Comparison of ENCODE assay signal across 1 cellular context in the genomic region with DNA sequence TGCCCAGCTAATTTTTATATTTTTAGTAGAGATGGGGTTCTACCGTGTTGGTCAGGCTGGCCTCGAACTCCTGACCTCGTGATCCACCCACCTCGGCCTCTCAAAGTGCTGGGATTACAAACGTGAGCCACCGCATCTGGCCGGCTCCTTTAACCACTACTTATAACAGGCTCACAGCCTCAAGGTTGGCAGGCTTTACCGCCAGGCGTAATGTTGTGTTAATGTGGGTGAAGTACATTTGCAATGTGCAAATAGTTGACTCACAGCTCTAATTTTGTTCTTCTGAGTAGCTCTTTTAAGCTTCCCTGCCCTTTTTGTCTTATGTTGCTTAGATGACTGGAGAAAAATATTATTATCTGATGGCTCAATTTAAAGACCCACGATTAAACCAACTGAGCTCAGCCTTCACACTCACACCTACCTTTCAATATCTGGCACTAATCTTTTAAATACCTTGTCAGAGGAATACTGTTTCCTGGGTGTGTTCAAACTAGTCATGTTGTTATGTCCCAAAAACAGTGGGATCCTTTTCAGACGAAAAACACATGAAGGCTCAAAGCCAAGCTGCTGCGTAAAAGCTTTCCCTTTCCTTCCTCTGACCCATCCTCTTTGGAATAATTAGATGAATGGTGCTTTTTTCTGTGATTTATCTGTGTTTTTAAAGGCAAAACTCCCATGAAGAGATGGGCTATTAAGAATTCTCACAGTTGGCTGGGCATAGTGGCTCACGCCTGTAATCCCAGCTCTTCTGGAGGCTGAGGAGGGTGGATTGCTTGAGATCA.
TF ChIP-seq lines count a peak whose summit lies in the region.

No MANE protein-coding gene starts in this region.

TF ChIP-seq in GM23338, 12 proteins besides CTCF, POLR2A, EP300 and RAD21 (continued from another document):
- TF ChIP-seq ZNF462 (CRISPR knock-in tag; IDR thresholded peaks at IDR 0.05), result no peak
- no peak for TF ChIP-seq POLR2AphosphoS5 (IDR thresholded peaks at IDR 0.05; ENCODE audit: low read depth)
- no peak for TF ChIP-seq ZNF331 (CRISPR knock-in tag; IDR thresholded peaks at IDR 0.05; ENCODE audit: low read depth)
- TF ChIP-seq NANOG (IDR thresholded peaks at IDR 0.05; ENCODE audit: borderline replicate concordance), result no peak
- TF ChIP-seq EZH2phosphoT487 (IDR thresholded peaks at IDR 0.05; ENCODE audit: unreplicated experiment), result no peak
- no peak for TF ChIP-seq ETS1 (IDR thresholded peaks at IDR 0.05)
